In genomic region chr6:112178846-112179245, GRCh38 we compare ENCODE assay signal across 24 cellular contexts.
"Had no signal": no experiment of that assay in that cellular context is flagged by ENCODE, and none has a peak within 500 bp of the region (broad histone marks: within the 10 kb centered on the region; RNA-seq: fewer than 3 reads in every experiment).

No MANE protein-coding gene starts in this region.

- H3K9me3 ChIP-seq: MG63 had no signal

- H3K27me3 ChIP-seq: brain microvascular endothelial cell, cardiac muscle cell, MG63 had no signal

- H3K4me3 ChIP-seq: cardiac muscle cell, MG63 had no signal

- H3K36me3 Mint-ChIP-seq: activated CD4-positive, alpha-beta memory T cell treated with anti-CD3 and anti-CD28 coated beads for 36 hours; activated naive CD8-positive, alpha-beta T cell had no signal

- H3K27ac ChIP-seq: brain microvascular endothelial cell, cardiac muscle cell had no signal

- H3K4me1 Mint-ChIP-seq: activated B cell treated with CpG ODN at 0.5 μM for 24 hours; activated CD4-positive, alpha-beta T cell treated with anti-CD3 and anti-CD28 coated beads, Interleukin-2, amount 10 ng/mL, durations not matched to agents 24 days and 14 days; activated T-helper 17 cell treated with anti-CD3 and anti-CD28 coated beads, Interleukin-2, amount 50 U/mL, for 72 hours had no signal

- H3K27ac Mint-ChIP-seq: activated B cell treated with CpG ODN at 0.5 μM for 24 hours; activated CD4-positive, alpha-beta memory T cell treated with anti-CD3 and anti-CD28 coated beads for 36 hours; activated CD4-positive, alpha-beta T cell treated with anti-CD3 and anti-CD28 coated beads, Interleukin-2, amount 10 ng/mL, durations not matched to agents 24 days and 14 days; activated naive CD4-positive, alpha-beta T cell treated with anti-CD3 and anti-CD28 coated beads for 36 hours; activated naive CD8-positive, alpha-beta T cell; activated T-helper 17 cell treated with anti-CD3 and anti-CD28 coated beads, Interleukin-2, amount 50 U/mL, for 72 hours; T-helper 17 cell had no signal

- H3K4me3 Mint-ChIP-seq: activated B cell treated with CpG ODN at 0.5 μM for 24 hours; activated CD4-positive, alpha-beta memory T cell treated with anti-CD3 and anti-CD28 coated beads for 36 hours; activated CD4-positive, alpha-beta T cell treated with anti-CD3 and anti-CD28 coated beads, Interleukin-2, amount 10 ng/mL, durations not matched to agents 24 days and 14 days; activated naive CD4-positive, alpha-beta T cell treated with anti-CD3 and anti-CD28 coated beads for 36 hours; activated naive CD8-positive, alpha-beta T cell; activated T-helper 17 cell treated with anti-CD3 and anti-CD28 coated beads, Interleukin-2, amount 50 U/mL, for 72 hours; T-helper 17 cell had no signal

- DNase-seq: activated B cell treated with CpG ODN at 0.5 μM for 24 hours; activated CD4-positive, alpha-beta memory T cell treated with anti-CD3 and anti-CD28 coated beads for 36 hours; activated CD4-positive, alpha-beta T cell treated with anti-CD3 and anti-CD28 coated beads for 1 hour; activated CD4-positive, alpha-beta T cell treated with anti-CD3 and anti-CD28 coated beads, Interleukin-2, amount 10 ng/mL, durations not matched to agents 24 days and 14 days; activated gamma-delta T cell; activated naive CD4-positive, alpha-beta T cell treated with anti-CD3 and anti-CD28 coated beads for 36 hours; activated T-cell treated with anti-CD3 and anti-CD28 coated beads for 4 hours; activated T-cell treated with anti-CD3 and anti-CD28 coated beads, Interleukin-2, amount 50 U/mL, for 48 hours; amygdala; brain microvascular endothelial cell; MG63; NCI-H1105; NCI-H1436; NCI-H1694 treated with DMSO at 0.1 percent for 48 hours; NCI-H2029 treated with DMSO at 0.1 percent for 48 hours; NCI-H510A treated with DMSO at 0.1 percent for 48 hours; NCI-H69; PC-3; SHP77; T-helper 17 cell; T-helper 9 cell had no signal

- H3K9me3 Mint-ChIP-seq: activated B cell treated with CpG ODN at 0.5 μM for 24 hours; activated CD4-positive, alpha-beta memory T cell treated with anti-CD3 and anti-CD28 coated beads for 36 hours; activated CD4-positive, alpha-beta T cell treated with anti-CD3 and anti-CD28 coated beads, Interleukin-2, amount 10 ng/mL, durations not matched to agents 24 days and 14 days; activated naive CD4-positive, alpha-beta T cell treated with anti-CD3 and anti-CD28 coated beads for 36 hours; activated T-helper 17 cell treated with anti-CD3 and anti-CD28 coated beads, Interleukin-2, amount 50 U/mL, for 72 hours had no signal
